1 cellular context compared by ENCODE assay signal in genomic region chr20:46108435-46108841, GRCh38.
TF ChIP-seq lines count a peak whose summit lies in the region.

No MANE protein-coding gene starts in this region.

TF ChIP-seq in GM12878, 131 proteins besides CTCF, POLR2A, EP300 and RAD21 (continued from another document):
- TF ChIP-seq E2F4 (IDR thresholded peaks at IDR 0.05; ENCODE audit: low read depth, low read length) (no peak), RUNX3 (IDR thresholded peaks at IDR 0.05; ENCODE audit: low read length) (peak; percentile 57), POU2F2 (IDR thresholded peaks at IDR 0.05; ENCODE audit: borderline replicate concordance, low read depth, low read length) (peak; percentile 59; the same call in 1 of the 3 replicates), E2F8 (IDR thresholded peaks at IDR 0.05; ENCODE audit: low read depth, partially characterized antibody) (no peak), IRF3 (IDR thresholded peaks at IDR 0.05) (no peak), MEF2A (IDR thresholded peaks at IDR 0.05; ENCODE audit: insufficient read depth, low read depth, low read length) (0 out of 2 replicates have a peak, but pooled peaks have one; percentile 12), RCOR1 (conservative IDR thresholded peaks at IDR 0.05; ENCODE audit: low read depth, low read length) (peak; percentile 89; the same call in 1 of the 2 replicates), IKZF2 (IDR thresholded peaks at IDR 0.05) (peak; percentile 67 to 75; a peak in 2 of 4 replicates), PBX3 (IDR thresholded peaks at IDR 0.05; ENCODE audit: insufficient replicate concordance, low read depth, low read length) (no peak), MEF2B (IDR thresholded peaks at IDR 0.05; ENCODE audit: partially characterized antibody, poor library complexity, severe bottlenecking) (peak; percentile 29)
